In the genomic region with DNA sequence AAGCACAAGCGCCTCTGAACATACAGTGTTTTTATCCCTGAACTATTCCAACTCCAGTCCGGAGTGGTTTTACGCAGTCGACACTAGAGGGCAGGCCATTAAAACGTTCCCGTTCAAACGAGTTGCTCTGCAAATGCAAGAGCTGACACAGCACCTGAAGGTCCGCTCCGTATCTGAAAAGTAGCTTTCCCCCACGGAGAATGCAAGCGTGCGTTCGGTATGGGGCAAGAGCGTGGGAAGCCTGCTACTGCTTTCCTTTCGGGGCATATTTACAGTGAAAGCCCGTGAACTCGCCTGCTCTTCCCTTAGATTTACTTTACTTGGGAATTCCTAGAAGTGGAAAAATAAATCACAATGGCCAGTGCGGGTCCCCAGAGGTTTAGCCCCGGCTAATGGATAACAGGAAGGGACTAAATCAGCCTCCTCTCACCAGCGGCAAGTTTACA, we compare ENCODE assay signal across 8 cellular contexts.
DNase-seq lines count a peak whose midpoint lies in the region; ATAC-seq lines count a peak whose summit lies in the region.

No MANE protein-coding gene starts in this region.

- peaks cover 28% of the 10 kb centered on the region for H3K4me1 Mint-ChIP-seq in activated CD4-positive, alpha-beta memory T cell treated with anti-CD3 and anti-CD28 coated beads, Interleukin-2, amount 10 ng/mL, durations not matched to agents 7 days and 5 days
- H3K4me1 Mint-ChIP-seq in memory B cell, result peaks cover 4% of the 10 kb centered on the region

- H3K27ac Mint-ChIP-seq in activated CD4-positive, alpha-beta memory T cell treated with anti-CD3 and anti-CD28 coated beads, Interleukin-2, amount 10 ng/mL, durations not matched to agents 7 days and 5 days, result no peak overlapping the region
- H3K27ac Mint-ChIP-seq in memory B cell, result no peak overlapping the region

- ATAC-seq in HG03432 (IDR thresholded peaks at IDR 0.05; ENCODE audit: unreplicated experiment) (peak; percentile 97), memory B cell (ENCODE audit: low read depth) (peak; percentile 96)

- DNase-seq in C1 segment of cervical spinal cord (lab: John Stamatoyannopoulos, UW) (peak in 12 of 14 donors; percentile 16 to 80 (median 56)), GM19238 (ENCODE audit: insufficient read length, low spot score) (peak; percentile 38), NCI-H748 (lab: John Stamatoyannopoulos, UW; ENCODE audit: unreplicated experiment) (peak; percentile 86), memory B cell (ENCODE audit: low spot score in 2 of 2) (peak; percentile 46 to 59)
- peak; percentile 74 for DNase-seq in activated CD4-positive, alpha-beta memory T cell treated with anti-CD3 and anti-CD28 coated beads, Interleukin-2, amount 10 ng/mL, durations not matched to agents 7 days and 5 days
- DNase-seq in effector memory CD4-positive, alpha-beta T cell, result peak; percentile 40 to 52 (median 43)
- peak; percentile 44 for DNase-seq in stimulated activated CD8-positive, alpha-beta memory T cell treated with anti-CD3 and anti-CD28 coated beads, Interleukin-12 subunit alpha, Interleukin-12 subunit beta, amount 100 ng/mL, for 1 hour (ENCODE audit: low read depth)

- POLR2A ChIA-PET in activated CD4-positive, alpha-beta memory T cell treated with anti-CD3 and anti-CD28 coated beads, Interleukin-2, amount 10 ng/mL, durations not matched to agents 7 days and 5 days (lab: Charles Lee), result interaction anchor here (1.0 to 1.7 kb wide), 5 partner anchors 190 to 588 kb away, joined by 3 to 9 read pairs (median 5); a partner anchor contains a TSS

- no peaks in the 10 kb centered on the region for H3K36me3 ChIP-seq in effector memory CD4-positive, alpha-beta T cell (ENCODE audit: control insufficient read depth, insufficient read depth, low read length)

- peak overlapping the region; percentile 27 for H3K4me3 ChIP-seq in effector memory CD4-positive, alpha-beta T cell (ENCODE audit: insufficient read depth, low read depth, low read length, poor library complexity, severe bottlenecking)

- H3K4me3 Mint-ChIP-seq in activated CD4-positive, alpha-beta memory T cell treated with anti-CD3 and anti-CD28 coated beads, Interleukin-2, amount 10 ng/mL, durations not matched to agents 7 days and 5 days, result peak overlapping the region; percentile 49
- peak overlapping the region; percentile 79 for H3K4me3 Mint-ChIP-seq in memory B cell

- H3K27me3 Mint-ChIP-seq in activated CD4-positive, alpha-beta memory T cell treated with anti-CD3 and anti-CD28 coated beads, Interleukin-2, amount 10 ng/mL, durations not matched to agents 7 days and 5 days, result no peaks in the 10 kb centered on the region
- no peaks in the 10 kb centered on the region for H3K27me3 Mint-ChIP-seq in memory B cell

- no peaks in the 10 kb centered on the region for H3K9me3 ChIP-seq in effector memory CD4-positive, alpha-beta T cell (ENCODE audit: control insufficient read depth, low read length)

- H3K4me1 ChIP-seq in effector memory CD4-positive, alpha-beta T cell (ENCODE audit: control insufficient read depth, insufficient read depth, low read length, poor library complexity, severe bottlenecking), result peaks cover 6% of the 10 kb centered on the region

- no peaks in the 10 kb centered on the region for H3K9me3 Mint-ChIP-seq in activated CD4-positive, alpha-beta memory T cell treated with anti-CD3 and anti-CD28 coated beads, Interleukin-2, amount 10 ng/mL, durations not matched to agents 7 days and 5 days
- no peaks in the 10 kb centered on the region for H3K9me3 Mint-ChIP-seq in memory B cell

- CTCF ChIA-PET in activated CD4-positive, alpha-beta memory T cell treated with anti-CD3 and anti-CD28 coated beads, Interleukin-2, amount 10 ng/mL, durations not matched to agents 7 days and 5 days (lab: Charles Lee), result interaction anchor here (0.6 to 2.4 kb wide), 43 partner anchors 9 to 995 kb away, joined by 3 to 17 read pairs (median 3); a partner anchor contains a TSS

- no peaks in the 10 kb centered on the region for H3K27me3 ChIP-seq in effector memory CD4-positive, alpha-beta T cell (replicated peaks; ENCODE audit: control insufficient read depth, insufficient read depth, low read length, poor library complexity, severe bottlenecking)

- peaks cover 27% of the 10 kb centered on the region for H3K36me3 Mint-ChIP-seq in activated CD4-positive, alpha-beta memory T cell treated with anti-CD3 and anti-CD28 coated beads, Interleukin-2, amount 10 ng/mL, durations not matched to agents 7 days and 5 days (ENCODE audit: low read depth)
- peaks cover 6% of the 10 kb centered on the region for H3K36me3 Mint-ChIP-seq in memory B cell

- H3K27ac ChIP-seq in effector memory CD4-positive, alpha-beta T cell (ENCODE audit: insufficient read depth, low read length, poor library complexity, severe bottlenecking), result no peak overlapping the region
